Comparison of ENCODE assay signal across 11 cellular contexts in genomic region chr19:18433735-18434398, GRCh38. TPM values are rescaled to one million over a fixed set of nuclear protein-coding genes. Genes with fewer than 3 reads are reported as not detected.
DNase-seq lines count a peak whose midpoint lies in the region; ATAC-seq, FAIRE-seq and TF ChIP-seq lines count a peak whose summit lies in the region.
"Had no signal": no experiment of that assay in that cellular context is flagged by ENCODE, and none has a peak within 500 bp of the region (broad histone marks: within the 10 kb centered on the region; RNA-seq: fewer than 3 reads in every experiment).

No MANE protein-coding gene starts in this region.

- no peaks in the 10 kb centered on the region for H3K9me3 Mint-ChIP-seq in CD8-positive, alpha-beta memory T cell

- peaks cover 9 to 46% (median 16%) of the 10 kb centered on the region in 3 donors for H3K4me1 Mint-ChIP-seq in CD8-positive, alpha-beta memory T cell

- peak overlapping the region in 3 of 8 donors; percentile 38 to 81 (median 45) for H3K27ac Mint-ChIP-seq in CD8-positive, alpha-beta memory T cell

- BruUV-seq in endothelial cell of umbilical vein (replicated peaks; lab: Mats Ljungman, UMichigan) = TSS peak; percentile 91

- H3K9me3 ChIP-seq in CD8-positive, alpha-beta memory T cell (ENCODE audit: low read length) = no peaks in the 10 kb centered on the region
- no peaks in the 10 kb centered on the region for H3K9me3 ChIP-seq in Peyer's patch
- H3K9me3 ChIP-seq in endothelial cell of umbilical vein (replicated peaks; ENCODE audit: control insufficient read depth, insufficient read depth, low read length) = no peaks in the 10 kb centered on the region
- H3K9me3 ChIP-seq in parathyroid adenoma (ENCODE audit: control insufficient read depth, low read length) = no peaks in the 10 kb centered on the region
- H3K9me3 ChIP-seq: pancreas had no signal

- TF ChIP-seq CTCF in Peyer's patch (IDR thresholded peaks at IDR 0.05) (no peak), endothelial cell of umbilical vein (IDR thresholded peaks at IDR 0.05; ENCODE audit: extremely low read depth in 1 of 2, insufficient read depth in 1 of 2, low read depth in 1 of 2, low read length in 2 of 2) (no peak), parathyroid adenoma (IDR thresholded peaks at IDR 0.05) (no peak)

- H3K4me2 ChIP-seq in endothelial cell of umbilical vein (ENCODE audit: insufficient read depth, low read length) (no peak overlapping the region), parathyroid adenoma (ENCODE audit: low read length) (peak overlapping the region; percentile 73)

- no peak overlapping the region for H3K9ac ChIP-seq in endothelial cell of umbilical vein (replicated peaks; ENCODE audit: extremely low read depth, insufficient read depth, low read length)
- H3K9ac ChIP-seq in parathyroid adenoma = no peak overlapping the region

- no peak for FAIRE-seq in endothelial cell of umbilical vein (lab: Jason Lieb, UNC)
- FAIRE-seq: colon, pancreas had no signal

- POLR2A ChIA-PET in CD8-positive, alpha-beta memory T cell (lab: Charles Lee) = interaction anchor here (4.6 kb wide), 1 partner anchor 12 kb away, joined by 42 read pairs; the partner anchor contains the start of gene SSBP4
- POLR2A ChIA-PET in endothelial cell of umbilical vein (lab: Charles Lee) = no interaction called here

- intact Hi-C loops in endothelial cell of umbilical vein (cut with micrococcal nuclease) = no loop called here

- H3K79me2 ChIP-seq in endothelial cell of umbilical vein (ENCODE audit: control insufficient read depth, insufficient read depth, low read length) (peaks cover 2% of the 10 kb centered on the region), parathyroid adenoma (peaks cover 7% of the 10 kb centered on the region)

- H3K36me3 Mint-ChIP-seq in CD8-positive, alpha-beta memory T cell = peaks cover 0 to 14% (median 0%) of the 10 kb centered on the region in 3 donors

- no peaks in the 10 kb centered on the region for H3K36me3 ChIP-seq in CD8-positive, alpha-beta memory T cell (ENCODE audit: insufficient read depth, low read length)
- H3K36me3 ChIP-seq in Peyer's patch = no peaks in the 10 kb centered on the region
- peaks cover 0 to 2% of the 10 kb centered on the region in 2 experiments for H3K36me3 ChIP-seq in endothelial cell of umbilical vein (ENCODE audit: control insufficient read depth in 2 of 2, extremely low read depth in 1 of 2, insufficient read depth in 2 of 2, low read length in 2 of 2)
- no peaks in the 10 kb centered on the region for H3K36me3 ChIP-seq in parathyroid adenoma (ENCODE audit: control insufficient read depth, insufficient read depth, low read length)
- H3K36me3 ChIP-seq: pancreas had no signal

- no peak overlapping the region for H2AFZ ChIP-seq in endothelial cell of umbilical vein (ENCODE audit: low read depth, low read length)
- H2AFZ ChIP-seq in parathyroid adenoma = no peak overlapping the region

- H3K4me3 Mint-ChIP-seq in CD8-positive, alpha-beta memory T cell = peak overlapping the region in 5 of 7 donors; percentile 23 to 51 (median 44)

- no peak overlapping the region for H3K4me3 ChIP-seq in CD8-positive, alpha-beta memory T cell (ENCODE audit: low read length)
- peak overlapping the region; percentile 48 to 72 (median 56) for H3K4me3 ChIP-seq in Peyer's patch
- H3K4me3 ChIP-seq in endothelial cell of umbilical vein (replicated peaks in 1 of 3; ENCODE audit: insufficient read depth in 1 of 3, low read depth in 1 of 3, low read length in 3 of 3) = peak overlapping the region in 1 of 3 experiments; percentile 69
- H3K4me3 ChIP-seq in parathyroid adenoma (ENCODE audit: low read depth, low read length) = peak overlapping the region; percentile 34

- dilution Hi-C loops in endothelial cell of umbilical vein (cut with MboI; ENCODE audit: extremely low pct_ligation_motif_present, low sequenced_read_pairs) = no loop called here

- no peak for ATAC-seq in GM21825 (IDR thresholded peaks at IDR 0.05; ENCODE audit: unreplicated experiment)
- no peak for ATAC-seq in HG03521 (IDR thresholded peaks at IDR 0.05; ENCODE audit: unreplicated experiment)

- no peaks in the 10 kb centered on the region for H3K9me1 ChIP-seq in endothelial cell of umbilical vein (replicated peaks; ENCODE audit: control insufficient read depth, extremely low read depth, insufficient read depth, low read length)

- peaks cover 27% of the 10 kb centered on the region for H3K4me1 ChIP-seq in CD8-positive, alpha-beta memory T cell (ENCODE audit: insufficient read depth, low read length)
- peaks cover 0 to 48% (median 39%) of the 10 kb centered on the region in 4 donors for H3K4me1 ChIP-seq in Peyer's patch
- peaks cover 19% of the 10 kb centered on the region for H3K4me1 ChIP-seq in endothelial cell of umbilical vein (ENCODE audit: control insufficient read depth, extremely low read depth, insufficient read depth, low read length)
- H3K4me1 ChIP-seq in parathyroid adenoma = peaks cover 23% of the 10 kb centered on the region

- DNase-seq in CD8-positive, alpha-beta memory T cell = no peak
- DNase-seq in Peyer's patch (peak in 1 of 3 donors; percentile 54), endothelial cell of umbilical vein (ENCODE audit: low read depth, low spot score) (no peak), MV-4-11 (lab: John Stamatoyannopoulos, UW) (no peak)
- no peak for DNase-seq in activated CD4-positive, alpha-beta T cell treated with anti-CD3 and anti-CD28 coated beads for 48 hours

- no peak overlapping the region for H3K27ac ChIP-seq in CD8-positive, alpha-beta memory T cell (ENCODE audit: low read depth, low read length)
- peak overlapping the region; percentile 59 to 88 (median 65) for H3K27ac ChIP-seq in Peyer's patch
- no peak overlapping the region for H3K27ac ChIP-seq in endothelial cell of umbilical vein (ENCODE audit: insufficient read depth, low read depth, low read length)
- peak overlapping the region; percentile 63 for H3K27ac ChIP-seq in parathyroid adenoma

- H3K27me3 ChIP-seq in CD8-positive, alpha-beta memory T cell (ENCODE audit: insufficient read depth, low read length, poor library complexity, severe bottlenecking) = no peaks in the 10 kb centered on the region
- no peaks in the 10 kb centered on the region for H3K27me3 ChIP-seq in Peyer's patch
- H3K27me3 ChIP-seq in endothelial cell of umbilical vein (ENCODE audit: control insufficient read depth in 2 of 2, insufficient read depth in 2 of 2, low read length in 2 of 2) = no peaks in the 10 kb centered on the region
- H3K27me3 ChIP-seq in parathyroid adenoma (ENCODE audit: control insufficient read depth, insufficient read depth, low read length) = no peaks in the 10 kb centered on the region
- H3K27me3 ChIP-seq: pancreas had no signal

- CTCF ChIA-PET in CD8-positive, alpha-beta memory T cell (lab: Charles Lee) = interaction anchor here (1.6 to 3.5 kb wide), 2 partner anchors 15 to 86 kb away, joined by 4 to 12 read pairs; partner anchors contain the start of gene SSBP4
- CTCF ChIA-PET in endothelial cell of umbilical vein (lab: Charles Lee) = no interaction called here

- H4K20me1 ChIP-seq in endothelial cell of umbilical vein (replicated peaks; ENCODE audit: control insufficient read depth, extremely low read depth, insufficient read depth, low read length) = no peaks in the 10 kb centered on the region

- no peaks in the 10 kb centered on the region for H3K27me3 Mint-ChIP-seq in CD8-positive, alpha-beta memory T cell

- no peak for TF ChIP-seq POLR2A in Peyer's patch (IDR thresholded peaks at IDR 0.05)
- no peak for TF ChIP-seq POLR2A in endothelial cell of umbilical vein (IDR thresholded peaks at IDR 0.05; ENCODE audit: low read depth, low read length)

RNA-seq across cellular contexts. Expression of gene ISYNA1, which starts 4.1 kb away (rescaled TPM):
- total RNA-seq in CD8-positive, alpha-beta memory T cell = 10 to 100 TPM; 18.2 to 20.3 TPM
- 33.2 TPM for polyA plus RNA-seq in CD8-positive, alpha-beta memory T cell
- 10 to 100 TPM in 3 of 4 donors, 1 to 10 TPM in 1; 5.3 to 26.4 (median 14.0) TPM for total RNA-seq in Peyer's patch
- 70.2 and 74.1 TPM in 2 replicates for total RNA-seq in endothelial cell of umbilical vein
- 69.0 and 85.0 TPM in 2 replicates for polyA plus RNA-seq in endothelial cell of umbilical vein
- polyA plus RNA-seq in endothelial cell of umbilical vein (2011; cell fraction: cytosol; rRNA removed) = 32.0 and 38.7 TPM in 2 replicates
- polyA plus RNA-seq in endothelial cell of umbilical vein (2011; cell fraction: nucleus; rRNA removed) = 145 and 173 TPM in 2 replicates
- 38.7 and 63.2 TPM in 2 replicates for polyA plus RNA-seq in endothelial cell of umbilical vein (2012)
- polyA minus RNA-seq in endothelial cell of umbilical vein = 26.2 and 34.8 TPM in 2 replicates
- polyA minus RNA-seq in endothelial cell of umbilical vein (2011; cell fraction: cytosol; rRNA and poly(A)+ RNA removed) = not detected
- 12.2 and 26.3 TPM in 2 replicates for polyA minus RNA-seq in endothelial cell of umbilical vein (2011; cell fraction: nucleus; rRNA and poly(A)+ RNA removed)

RNA-seq across cellular contexts. Expression of gene SSBP4, which starts 14.7 kb away (rescaled TPM):
- total RNA-seq in CD8-positive, alpha-beta memory T cell = 100 to 1,000 TPM; 111 to 131 TPM
- polyA plus RNA-seq in CD8-positive, alpha-beta memory T cell = 108 TPM
- total RNA-seq in Peyer's patch = 10 to 100 TPM; 34.0 to 85.8 (median 39.9) TPM
- total RNA-seq in endothelial cell of umbilical vein = 140 and 151 TPM in 2 replicates
- polyA plus RNA-seq in endothelial cell of umbilical vein = 89.6 and 116 TPM in 2 replicates
- 43.5 and 75.7 TPM in 2 replicates for polyA plus RNA-seq in endothelial cell of umbilical vein (2011; cell fraction: cytosol; rRNA removed)
- 116 and 121 TPM in 2 replicates for polyA plus RNA-seq in endothelial cell of umbilical vein (2011; cell fraction: nucleus; rRNA removed)
- polyA plus RNA-seq in endothelial cell of umbilical vein (2012) = 50.5 and 101 TPM in 2 replicates
- 12.7 and 21.8 TPM in 2 replicates for polyA minus RNA-seq in endothelial cell of umbilical vein
- polyA minus RNA-seq in endothelial cell of umbilical vein (2011; cell fraction: cytosol; rRNA and poly(A)+ RNA removed) = 32.1 TPM
- 27.4 and 63.5 TPM in 2 replicates for polyA minus RNA-seq in endothelial cell of umbilical vein (2011; cell fraction: nucleus; rRNA and poly(A)+ RNA removed)

RNA-seq across cellular contexts. Expression of gene LRRC25, which starts 36.4 kb away (rescaled TPM):
- under 1 TPM; 0.26 to 0.31 TPM for total RNA-seq in CD8-positive, alpha-beta memory T cell
- not detected for polyA plus RNA-seq in CD8-positive, alpha-beta memory T cell
- 1 to 10 TPM; 2.5 to 4.2 (median 3.6) TPM for total RNA-seq in Peyer's patch
- not detected in 2 replicates for total RNA-seq in endothelial cell of umbilical vein
- not detected in 2 replicates for polyA plus RNA-seq in endothelial cell of umbilical vein
- not detected in 2 replicates for polyA plus RNA-seq in endothelial cell of umbilical vein (2011; cell fraction: cytosol; rRNA removed)
- polyA plus RNA-seq in endothelial cell of umbilical vein (2011; cell fraction: nucleus; rRNA removed) = not detected in 2 replicates
- not detected in 2 replicates for polyA plus RNA-seq in endothelial cell of umbilical vein (2012)
- not detected in 2 replicates for polyA minus RNA-seq in endothelial cell of umbilical vein
- not detected for polyA minus RNA-seq in endothelial cell of umbilical vein (2011; cell fraction: cytosol; rRNA and poly(A)+ RNA removed)
- not detected in 2 replicates for polyA minus RNA-seq in endothelial cell of umbilical vein (2011; cell fraction: nucleus; rRNA and poly(A)+ RNA removed)
- total RNA-seq: SK-MEL-5 had no signal

RNA-seq across cellular contexts. Expression of gene GDF15, which starts 47.9 kb away (rescaled TPM):
- under 1 TPM; 0.28 to 0.29 TPM for total RNA-seq in CD8-positive, alpha-beta memory T cell
- not detected for polyA plus RNA-seq in CD8-positive, alpha-beta memory T cell
- total RNA-seq in Peyer's patch (10 to 100 TPM in 1 of 4 donors, 1 to 10 TPM in 3; 6.8 to 11.6 (median 9.0) TPM), endothelial cell of umbilical vein (140 and 165 TPM in 2 replicates)
- 206 and 343 TPM in 2 replicates for polyA plus RNA-seq in endothelial cell of umbilical vein
- 74.9 and 137 TPM in 2 replicates for polyA plus RNA-seq in endothelial cell of umbilical vein (2011; cell fraction: cytosol; rRNA removed)
- 58.6 and 63.6 TPM in 2 replicates for polyA plus RNA-seq in endothelial cell of umbilical vein (2011; cell fraction: nucleus; rRNA removed)
- polyA plus RNA-seq in endothelial cell of umbilical vein (2012) = 252 and 264 TPM in 2 replicates
- polyA minus RNA-seq in endothelial cell of umbilical vein = 30.7 and 37.6 TPM in 2 replicates
- polyA minus RNA-seq in endothelial cell of umbilical vein (2011; cell fraction: cytosol; rRNA and poly(A)+ RNA removed) = 27.1 TPM
- polyA minus RNA-seq in endothelial cell of umbilical vein (2011; cell fraction: nucleus; rRNA and poly(A)+ RNA removed) = 12.8 and 28.4 TPM in 2 replicates

Comparison
In these comparisons a context has a peak if more than half of its experiments do, and no peak if none do; other contexts are left out.
1. H3K27ac ChIP-seq: peak in Peyer's patch (4 of 4) and parathyroid adenoma (single experiment); none in CD8-positive, alpha-beta memory T cell (single experiment) and endothelial cell of umbilical vein (single experiment).